In genomic region chr21:41368361-41369104, GRCh38 we compare ENCODE assay signal across 10 cellular contexts. TPM values are rescaled to one million over a fixed set of nuclear protein-coding genes. Genes with fewer than 3 reads are reported as not detected.
DNase-seq lines count a peak whose midpoint lies in the region; ATAC-seq, FAIRE-seq and TF ChIP-seq lines count a peak whose summit lies in the region.
"Had no signal": no experiment of that assay in that cellular context is flagged by ENCODE, and none has a peak within 500 bp of the region (broad histone marks: within the 10 kb centered on the region; RNA-seq: fewer than 3 reads in every experiment).

No MANE protein-coding gene starts in this region.

- H3K4me1 ChIP-seq in neuronal stem cell (ENCODE audit: control insufficient read depth in 2 of 2, insufficient read depth in 1 of 2, low read depth in 1 of 2, low read length in 2 of 2): peaks cover 0 to 3% of the 10 kb centered on the region in 2 donors
- H3K4me1 ChIP-seq: psoas muscle had no signal

- peaks cover 0 to 7% (median 2%) of the 10 kb centered on the region in 3 donors for H3K27me3 Mint-ChIP-seq in CD14-positive monocyte (ENCODE audit: low read depth in 3 of 3)
- no peaks in the 10 kb centered on the region for H3K27me3 Mint-ChIP-seq in activated naive CD8-positive, alpha-beta T cell treated with anti-CD3 and anti-CD28 coated beads, Interleukin-2, amount 10 ng/mL, durations not matched to agents 7 days and 5 days

- H3K4me2 ChIP-seq in neuronal stem cell (ENCODE audit: insufficient read depth, low read length, poor library complexity, severe bottlenecking): no peak overlapping the region

- DNase-seq in CD14-positive monocyte (ENCODE audit: low spot score) (no peak), GM12892 (ENCODE audit: insufficient read length) (no peak), neuronal stem cell (ENCODE audit: low spot score) (no peak), DMS153 treated with DMSO at 0.1 percent for 48 hours (lab: John Stamatoyannopoulos, UW; ENCODE audit: unreplicated experiment) (no peak)
- DNase-seq in activated naive CD8-positive, alpha-beta T cell treated with anti-CD3 and anti-CD28 coated beads, Interleukin-2, amount 10 ng/mL, durations not matched to agents 7 days and 5 days: no peak
- DNase-seq in effector CD4-positive, alpha-beta T cell: no peak

- intact Hi-C loops in CD14-positive monocyte (cut with micrococcal nuclease): no loop called here

- no peak for FAIRE-seq in GM12892 (lab: Jason Lieb, UNC)

- no peaks in the 10 kb centered on the region for H3K9me3 Mint-ChIP-seq in CD14-positive monocyte
- no peaks in the 10 kb centered on the region for H3K9me3 Mint-ChIP-seq in activated naive CD8-positive, alpha-beta T cell treated with anti-CD3 and anti-CD28 coated beads, Interleukin-2, amount 10 ng/mL, durations not matched to agents 7 days and 5 days

- no peak overlapping the region for H2BK12ac ChIP-seq in neuronal stem cell (ENCODE audit: low read length)

- H2BK15ac ChIP-seq in neuronal stem cell (ENCODE audit: low read length): peak overlapping the region; percentile 81

- H3K4ac ChIP-seq in neuronal stem cell (ENCODE audit: low read length): no peak overlapping the region

- H3K9ac ChIP-seq in neuronal stem cell (ENCODE audit: low read depth, low read length, poor library complexity): no peak overlapping the region

- H3K14ac ChIP-seq in neuronal stem cell (ENCODE audit: low read length): no peak overlapping the region

- no peak overlapping the region for H2BK120ac ChIP-seq in neuronal stem cell (ENCODE audit: low read depth, low read length)

- H3K36me3 ChIP-seq in neuronal stem cell (replicated peaks in 1 of 2; ENCODE audit: control insufficient read depth in 2 of 2, insufficient read depth in 2 of 2, low read length in 2 of 2): no peaks in the 10 kb centered on the region

- no peaks in the 10 kb centered on the region for H3K9me3 ChIP-seq in neuronal stem cell (replicated peaks in 1 of 2; ENCODE audit: control insufficient read depth in 2 of 2, insufficient read depth in 1 of 2, low read depth in 1 of 2, low read length in 2 of 2)
- H3K9me3 ChIP-seq: psoas muscle had no signal

- peak overlapping the region; percentile 40 for H2AFZ ChIP-seq in neuronal stem cell (ENCODE audit: low read length)

- H3K4me1 Mint-ChIP-seq in CD14-positive monocyte: peaks cover 79% of the 10 kb centered on the region
- H3K4me1 Mint-ChIP-seq in activated naive CD8-positive, alpha-beta T cell treated with anti-CD3 and anti-CD28 coated beads, Interleukin-2, amount 10 ng/mL, durations not matched to agents 7 days and 5 days: peaks cover 68% of the 10 kb centered on the region

- peak; percentile 49; the same call in 1 of the 2 replicates for TF ChIP-seq POLR2A in GM12892 (IDR thresholded peaks at IDR 0.05; ENCODE audit: low read depth, low read length)

- H3K36me3 Mint-ChIP-seq in CD14-positive monocyte: peaks cover 56 to 63% of the 10 kb centered on the region in 2 donors
- H3K36me3 Mint-ChIP-seq in activated naive CD8-positive, alpha-beta T cell treated with anti-CD3 and anti-CD28 coated beads, Interleukin-2, amount 10 ng/mL, durations not matched to agents 7 days and 5 days: peaks cover 34% of the 10 kb centered on the region

- WGBS in neuronal stem cell (ENCODE audit: extremely low coverage in 2 of 2, insufficient read length in 2 of 2, insufficient replicate concordance in 1 of 2), 2 donors: no CpG with 5 or more reads among the region's 10 CpGs

- TF ChIP-seq CTCF in CD14-positive monocyte (IDR thresholded peaks at IDR 0.05): no peak

- H3K23ac ChIP-seq in neuronal stem cell (ENCODE audit: low read depth, low read length, poor library complexity): no peak overlapping the region

- H2BK5ac ChIP-seq in neuronal stem cell (ENCODE audit: low read length): no peak overlapping the region

- no peaks in the 10 kb centered on the region for H3K79me1 ChIP-seq in neuronal stem cell (ENCODE audit: low read depth, low read length)

- ATAC-seq in activated naive CD8-positive, alpha-beta T cell treated with anti-CD3 and anti-CD28 coated beads, Interleukin-2, amount 10 ng/mL, durations not matched to agents 7 days and 5 days (ENCODE audit: low read depth): no peak
- ATAC-seq in HG02884 (IDR thresholded peaks at IDR 0.05; ENCODE audit: unreplicated experiment) (no peak), HG02642 (IDR thresholded peaks at IDR 0.05; ENCODE audit: poor library complexity, unreplicated experiment) (no peak)

- no peak overlapping the region for H4K91ac ChIP-seq in neuronal stem cell (ENCODE audit: low read depth, low read length, poor library complexity)

- H2AK5ac ChIP-seq in neuronal stem cell (ENCODE audit: low read depth, low read length): no peak overlapping the region

- H4K8ac ChIP-seq in neuronal stem cell (ENCODE audit: low read depth, low read length): no peak overlapping the region

- no peak overlapping the region for H3K4me3 ChIP-seq in neuronal stem cell (ENCODE audit: low read length in 2 of 2)

- H3K4me3 Mint-ChIP-seq in CD14-positive monocyte: peak overlapping the region; percentile 78 to 92
- H3K4me3 Mint-ChIP-seq in activated naive CD8-positive, alpha-beta T cell treated with anti-CD3 and anti-CD28 coated beads, Interleukin-2, amount 10 ng/mL, durations not matched to agents 7 days and 5 days: peak overlapping the region; percentile 80

- peaks cover 0 to 17% (median 0%) of the 10 kb centered on the region in 3 experiments for H3K27me3 ChIP-seq in neuronal stem cell (ENCODE audit: control insufficient read depth in 3 of 3, insufficient read depth in 3 of 3, low read depth in 1 of 3, low read length in 3 of 3)

- no peak overlapping the region for H3K27ac ChIP-seq in neuronal stem cell (replicated peaks; ENCODE audit: low read length)
- H3K27ac ChIP-seq: epithelial cell of prostate, psoas muscle had no signal

- H3K27ac Mint-ChIP-seq in CD14-positive monocyte: peak overlapping the region; percentile 93 to 100 (median 97)
- peak overlapping the region; percentile 95 for H3K27ac Mint-ChIP-seq in activated naive CD8-positive, alpha-beta T cell treated with anti-CD3 and anti-CD28 coated beads, Interleukin-2, amount 10 ng/mL, durations not matched to agents 7 days and 5 days

- peak overlapping the region; percentile 5 for H3K18ac ChIP-seq in neuronal stem cell (ENCODE audit: low read length)

- POLR2A ChIA-PET in activated naive CD8-positive, alpha-beta T cell treated with anti-CD3 and anti-CD28 coated beads, Interleukin-2, amount 10 ng/mL, durations not matched to agents 7 days and 5 days (lab: Charles Lee): interaction anchor here (0.9 to 7.1 kb wide), 11 partner anchors 7 to 85 kb away, joined by 3 to 147 read pairs (median 6); partner anchors contain the start of genes MX1 and MX2

RNA-seq across cellular contexts. Expression of gene MX2, which starts 6.7 kb away (rescaled TPM):
- 10 to 100 TPM; 43.1 to 50.3 TPM for polyA plus RNA-seq in CD14-positive monocyte
- 50.1 TPM for polyA plus RNA-seq in GM12892 (2012; ENCODE audit: missing spikeins)
- total RNA-seq in activated naive CD8-positive, alpha-beta T cell treated with anti-CD3 and anti-CD28 coated beads, Interleukin-2, amount 10 ng/mL, durations not matched to agents 7 days and 5 days: 100 to 1,000 TPM; 103 to 106 TPM
- polyA plus RNA-seq in neuronal stem cell (2013, experiment 1 of 2): 3.2 TPM
- polyA plus RNA-seq in neuronal stem cell (2013, experiment 2 of 2): 3.5 TPM

RNA-seq across cellular contexts. Expression of gene FAM3B, which starts 51.9 kb away (rescaled TPM):
- under 1 TPM in 1 of 2 donors, not detected in 1; 0.15 TPM for polyA plus RNA-seq in CD14-positive monocyte
- not detected for polyA plus RNA-seq in GM12892 (2012; ENCODE audit: missing spikeins)
- total RNA-seq in activated naive CD8-positive, alpha-beta T cell treated with anti-CD3 and anti-CD28 coated beads, Interleukin-2, amount 10 ng/mL, durations not matched to agents 7 days and 5 days: not detected
- polyA plus RNA-seq in neuronal stem cell (2013, experiment 1 of 2): not detected
- not detected for polyA plus RNA-seq in neuronal stem cell (2013, experiment 2 of 2)

RNA-seq across cellular contexts. Expression of gene MX1, which starts 57.5 kb away (rescaled TPM):
- 10 to 100 TPM; 60.5 to 73.3 TPM for polyA plus RNA-seq in CD14-positive monocyte
- 130 TPM for polyA plus RNA-seq in GM12892 (2012; ENCODE audit: missing spikeins)
- 100 to 1,000 TPM; 609 to 666 TPM for total RNA-seq in activated naive CD8-positive, alpha-beta T cell treated with anti-CD3 and anti-CD28 coated beads, Interleukin-2, amount 10 ng/mL, durations not matched to agents 7 days and 5 days
- 0.91 TPM for polyA plus RNA-seq in neuronal stem cell (2013, experiment 1 of 2)
- 0.75 TPM for polyA plus RNA-seq in neuronal stem cell (2013, experiment 2 of 2)
